Comparison of ENCODE assay signal across 1 cellular context in genomic region chr12:100200450-100201181, GRCh38.
TF ChIP-seq lines count a peak whose summit lies in the region.

TSS of gene ACTR6 (plus strand) at chr12:100200815. CDS start at chr12:100200852, 37 bp downstream.

TF ChIP-seq in HepG2, 621 proteins besides CTCF, POLR2A, EP300 and RAD21 (continued from another document and continues in another):
- 0 out of 2 replicates have a peak, but pooled peaks have one; percentile 22 for TF ChIP-seq ZBTB33 (CRISPR knock-in tag; IDR thresholded peaks at IDR 0.05)
- TF ChIP-seq HIC2 (CRISPR knock-in tag; IDR thresholded peaks at IDR 0.05; ENCODE audit: low read depth): no peak
- TF ChIP-seq HOXA9 (CRISPR knock-in tag; IDR thresholded peaks at IDR 0.05; ENCODE audit: borderline replicate concordance): no peak
- TF ChIP-seq ATF7 (IDR thresholded peaks at IDR 0.05): no peak
- TF ChIP-seq ATF7 (CRISPR knock-in tag; IDR thresholded peaks at IDR 0.05): no peak
- no peak for TF ChIP-seq NR1H2 (CRISPR knock-in tag; IDR thresholded peaks at IDR 0.05; ENCODE audit: borderline replicate concordance, low read depth)
- no peak for TF ChIP-seq GLMP (CRISPR knock-in tag; IDR thresholded peaks at IDR 0.05; ENCODE audit: borderline replicate concordance)
- no peak for TF ChIP-seq ZNF33B (CRISPR knock-in tag; IDR thresholded peaks at IDR 0.05)
- 0 out of 2 replicates have a peak, but pooled peaks have one; percentile 72 for TF ChIP-seq PRDM4 (CRISPR knock-in tag; IDR thresholded peaks at IDR 0.05; ENCODE audit: borderline replicate concordance)
- TF ChIP-seq HMGXB4 (CRISPR knock-in tag; IDR thresholded peaks at IDR 0.05; ENCODE audit: borderline replicate concordance in 1 of 2, low read depth in 1 of 2): peak in 1 of 2 experiments; percentile 86; a peak in 2 of 4 replicates
- TF ChIP-seq SSRP1 (CRISPR knock-in tag; IDR thresholded peaks at IDR 0.05): 0 out of 2 replicates have a peak, but pooled peaks have one; percentile 31
- TF ChIP-seq ZNF678 (CRISPR knock-in tag; IDR thresholded peaks at IDR 0.05): no peak
- TF ChIP-seq ZNF567 (CRISPR knock-in tag; IDR thresholded peaks at IDR 0.05; ENCODE audit: borderline replicate concordance): no peak
- TF ChIP-seq FUBP1 (CRISPR knock-in tag; IDR thresholded peaks at IDR 0.05; ENCODE audit: borderline replicate concordance): no peak
- no peak for TF ChIP-seq GMEB2 (CRISPR knock-in tag; IDR thresholded peaks at IDR 0.05; ENCODE audit: low read depth)
- TF ChIP-seq NFYB (CRISPR knock-in tag; IDR thresholded peaks at IDR 0.05): no peak
- TF ChIP-seq POLR2AphosphoS2 (IDR thresholded peaks at IDR 0.05; ENCODE audit: low read depth, low read length): no peak
- no peak for TF ChIP-seq NFE2 (CRISPR knock-in tag; IDR thresholded peaks at IDR 0.05)
- TF ChIP-seq ZNF296 (CRISPR knock-in tag; conservative IDR thresholded peaks at IDR 0.05): no peak
- peak; percentile 10; the same call in 1 of the 2 replicates for TF ChIP-seq ZNF430 (CRISPR knock-in tag; IDR thresholded peaks at IDR 0.05)
- TF ChIP-seq ZBTB46 (CRISPR knock-in tag; IDR thresholded peaks at IDR 0.05; ENCODE audit: borderline replicate concordance): no peak
- no peak; the same call in 1 of the 2 replicates for TF ChIP-seq ZSCAN5A (CRISPR knock-in tag; IDR thresholded peaks at IDR 0.05; ENCODE audit: borderline replicate concordance)
- peak; percentile 50; the same call in 1 of the 2 replicates for TF ChIP-seq TFDP2 (CRISPR knock-in tag; IDR thresholded peaks at IDR 0.05)
- TF ChIP-seq ZNF460 (CRISPR knock-in tag; IDR thresholded peaks at IDR 0.05; ENCODE audit: borderline replicate concordance): no peak
- no peak for TF ChIP-seq ZNF382 (CRISPR knock-in tag; IDR thresholded peaks at IDR 0.05; ENCODE audit: borderline replicate concordance)
- TF ChIP-seq MAFK (conservative IDR thresholded peaks at IDR 0.05 in 1 of 2, IDR thresholded peaks at IDR 0.05 in 1 of 2; ENCODE audit: low read length in 2 of 2): no peak
- no peak for TF ChIP-seq ZNF10 (CRISPR knock-in tag; IDR thresholded peaks at IDR 0.05; ENCODE audit: borderline replicate concordance, low read depth)
- no peak for TF ChIP-seq ZEB1 (IDR thresholded peaks at IDR 0.05; ENCODE audit: insufficient replicate concordance, low read depth)
- no peak for TF ChIP-seq CENPX (CRISPR knock-in tag; IDR thresholded peaks at IDR 0.05)
- peak; percentile 60; the same call in 1 of the 2 replicates for TF ChIP-seq GMEB1 (CRISPR knock-in tag; IDR thresholded peaks at IDR 0.05; ENCODE audit: borderline replicate concordance)
- TF ChIP-seq SRY (CRISPR knock-in tag; IDR thresholded peaks at IDR 0.05): no peak
- no peak for TF ChIP-seq ZNF724P (CRISPR knock-in tag; IDR thresholded peaks at IDR 0.05; ENCODE audit: borderline replicate concordance)
- TF ChIP-seq GTF3A (CRISPR knock-in tag; conservative IDR thresholded peaks at IDR 0.05): no peak
- peak; percentile 47; the same call in 1 of the 2 replicates for TF ChIP-seq U2AF2 (IDR thresholded peaks at IDR 0.05; ENCODE audit: low read depth, low read length)
- peak; percentile 86 for TF ChIP-seq SALL1 (CRISPR knock-in tag; IDR thresholded peaks at IDR 0.05)
- TF ChIP-seq TRAFD1 (CRISPR knock-in tag; IDR thresholded peaks at IDR 0.05; ENCODE audit: borderline replicate concordance): 0 out of 2 replicates have a peak, but pooled peaks have one; percentile 70
